ENCODE assay signal across 1 cellular context in the genomic region with DNA sequence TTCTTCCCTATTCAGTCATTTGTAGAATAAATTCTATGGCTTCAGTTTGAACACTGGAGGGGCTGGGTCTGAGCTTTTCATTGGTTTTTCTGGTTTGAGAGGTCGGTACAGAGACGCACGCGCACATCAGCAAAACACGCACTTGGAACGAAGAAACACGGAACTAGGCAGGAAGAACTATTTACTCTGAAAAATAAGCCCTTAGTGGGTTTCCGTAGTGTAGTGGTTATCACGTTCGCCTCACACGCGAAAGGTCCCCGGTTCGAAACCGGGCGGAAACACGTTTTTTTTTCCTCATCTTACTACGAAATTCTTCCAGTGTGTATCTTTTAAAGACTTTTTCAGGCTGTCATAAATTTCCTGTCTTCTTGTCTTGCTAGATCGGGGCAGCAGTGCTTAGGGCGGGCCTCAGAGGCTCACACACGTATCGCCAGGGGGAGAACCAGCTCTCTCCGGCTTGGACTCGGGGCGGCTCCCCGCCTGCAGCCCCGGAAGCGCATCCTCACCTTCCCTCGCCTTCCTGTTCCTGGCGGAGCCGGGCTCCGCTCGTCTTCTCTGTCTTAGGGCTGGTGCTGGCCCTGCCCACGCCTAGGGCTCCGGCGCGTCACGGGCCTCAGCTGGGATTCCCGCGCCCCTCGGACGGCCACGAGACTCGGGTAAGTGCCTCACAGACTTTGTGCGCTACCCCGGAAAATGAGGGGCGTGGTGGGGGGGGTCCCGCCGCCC.
TF ChIP-seq lines count a peak whose summit lies in the region.

A gene (plus strand): TSS at position 521 of the 726 bp plus-strand sequence. CDS start 6,841 bp downstream, outside the sequence.

TF ChIP-seq in GM12878, 131 proteins besides CTCF, POLR2A, EP300 and RAD21 (continued from another document):
- TF ChIP-seq, protein P1, sequence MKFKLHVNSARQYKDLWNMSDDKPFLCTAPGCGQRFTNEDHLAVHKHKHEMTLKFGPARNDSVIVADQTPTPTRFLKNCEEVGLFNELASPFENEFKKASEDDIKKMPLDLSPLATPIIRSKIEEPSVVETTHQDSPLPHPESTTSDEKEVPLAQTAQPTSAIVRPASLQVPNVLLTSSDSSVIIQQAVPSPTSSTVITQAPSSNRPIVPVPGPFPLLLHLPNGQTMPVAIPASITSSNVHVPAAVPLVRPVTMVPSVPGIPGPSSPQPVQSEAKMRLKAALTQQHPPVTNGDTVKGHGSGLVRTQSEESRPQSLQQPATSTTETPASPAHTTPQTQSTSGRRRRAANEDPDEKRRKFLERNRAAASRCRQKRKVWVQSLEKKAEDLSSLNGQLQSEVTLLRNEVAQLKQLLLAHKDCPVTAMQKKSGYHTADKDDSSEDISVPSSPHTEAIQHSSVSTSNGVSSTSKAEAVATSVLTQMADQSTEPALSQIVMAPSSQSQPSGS (IDR thresholded peaks at IDR 0.05; ENCODE audit: low read length) = peak; percentile 53
- 0 out of 2 replicates have a peak, but pooled peaks have one; percentile 6 for TF ChIP-seq TAF1 (IDR thresholded peaks at IDR 0.05; ENCODE audit: borderline replicate concordance, low read depth, low read length)
- peak; percentile 85 for TF ChIP-seq GABPA (IDR thresholded peaks at IDR 0.05; ENCODE audit: low read depth)
- TF ChIP-seq, protein P2, sequence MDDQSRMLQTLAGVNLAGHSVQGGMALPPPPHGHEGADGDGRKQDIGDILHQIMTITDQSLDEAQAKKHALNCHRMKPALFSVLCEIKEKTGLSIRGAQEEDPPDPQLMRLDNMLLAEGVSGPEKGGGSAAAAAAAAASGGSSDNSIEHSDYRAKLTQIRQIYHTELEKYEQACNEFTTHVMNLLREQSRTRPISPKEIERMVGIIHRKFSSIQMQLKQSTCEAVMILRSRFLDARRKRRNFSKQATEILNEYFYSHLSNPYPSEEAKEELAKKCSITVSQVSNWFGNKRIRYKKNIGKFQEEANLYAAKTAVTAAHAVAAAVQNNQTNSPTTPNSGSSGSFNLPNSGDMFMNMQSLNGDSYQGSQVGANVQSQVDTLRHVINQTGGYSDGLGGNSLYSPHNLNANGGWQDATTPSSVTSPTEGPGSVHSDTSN (IDR thresholded peaks at IDR 0.05; ENCODE audit: insufficient replicate concordance, low read depth, low read length) = no peak
TF ChIP-seq in GM12878: peak in this region for 57.
